9 cellular contexts compared by ENCODE assay signal in the genomic region with DNA sequence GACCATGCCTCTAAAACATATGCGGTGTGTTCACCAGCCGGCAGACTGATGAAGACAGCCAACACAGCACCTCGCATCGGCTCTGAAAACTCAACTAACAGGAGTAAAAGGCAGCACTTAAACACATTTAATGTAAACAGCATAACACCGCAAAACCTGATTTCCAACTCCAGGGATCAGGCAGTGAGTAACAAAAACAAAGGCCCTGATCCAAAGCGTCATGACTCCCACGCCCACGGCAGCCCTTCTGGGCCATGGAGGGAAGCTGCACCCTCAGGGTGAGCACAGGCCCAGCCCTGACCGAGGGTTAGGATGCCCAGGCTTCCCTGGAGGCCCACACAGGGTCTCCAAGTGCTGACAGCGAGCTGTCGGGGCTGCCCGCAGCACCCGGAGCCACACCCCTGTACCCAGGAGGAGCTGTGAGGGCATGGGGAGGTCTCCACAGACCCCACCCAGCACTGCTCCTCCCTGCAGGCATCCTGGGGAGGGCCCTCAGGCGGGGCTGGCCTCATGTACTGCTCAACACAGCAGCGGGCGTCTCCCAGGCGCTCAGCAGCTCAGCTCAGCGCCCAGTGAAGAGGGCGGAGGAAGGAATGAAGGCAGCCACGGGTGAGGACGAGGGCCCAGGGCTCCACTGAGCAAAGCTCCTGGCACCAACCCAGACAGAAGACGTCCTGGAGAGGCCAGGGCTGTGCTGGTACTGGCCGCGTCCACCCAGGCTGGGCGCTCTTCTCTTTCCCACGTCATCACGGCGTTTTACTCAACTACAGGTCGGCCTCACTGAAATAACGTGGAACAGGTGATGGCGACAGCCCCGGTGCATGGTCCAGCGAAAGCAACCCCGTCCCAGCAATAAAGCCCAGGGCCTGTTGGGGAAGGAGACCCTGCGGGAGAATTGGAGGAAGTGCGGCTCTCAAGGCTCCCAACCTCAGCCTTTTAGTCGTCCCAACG. TPM values are rescaled to one million over a fixed set of nuclear protein-coding genes. Genes with fewer than 3 reads are reported as not detected.
DNase-seq lines count a peak whose midpoint lies in the region; ATAC-seq and TF ChIP-seq lines count a peak whose summit lies in the region.
"Had no signal": no experiment of that assay in that cellular context is flagged by ENCODE, and none has a peak within 500 bp of the region (broad histone marks: within the 10 kb centered on the region; RNA-seq: fewer than 3 reads in every experiment).

No MANE protein-coding gene starts in this region.

- H3K27me3 Mint-ChIP-seq in T-cell (no peaks in the 10 kb centered on the region), progenitor cell of endocrine pancreas (no peaks in the 10 kb centered on the region)

- H3K27ac Mint-ChIP-seq in T-cell (peak overlapping the region; percentile 46 to 81), progenitor cell of endocrine pancreas (peak overlapping the region; percentile 42)

- H3K4me3 Mint-ChIP-seq in T-cell (peak overlapping the region in 2 of 3 donors; percentile 23 to 52), progenitor cell of endocrine pancreas (ENCODE audit: low read depth) (no peak overlapping the region)

- H3K9me3 Mint-ChIP-seq in T-cell (no peaks in the 10 kb centered on the region), progenitor cell of endocrine pancreas (ENCODE audit: low read depth) (no peaks in the 10 kb centered on the region)

- POLR2A ChIA-PET in T-cell (lab: Charles Lee), result no interaction called here

- DNase-seq in Daoy (ENCODE audit: low read depth), result peak; percentile 77
- DNase-seq in T-cell, result peak in 5 of 34 experiments; percentile 6 to 45 (median 18)
- peak; percentile 89 for DNase-seq in fibroblast of the aortic adventitia (ENCODE audit: low read depth)
- no peak for DNase-seq in progenitor cell of endocrine pancreas (ENCODE audit: low spot score, unreplicated experiment)
- DNase-seq in AML-193 (lab: John Stamatoyannopoulos, UW), result no peak
- DNase-seq in SKM-1 (lab: John Stamatoyannopoulos, UW; ENCODE audit: unreplicated experiment), result no peak
- no peak for DNase-seq in NCI-H1694 treated with DMSO at 0.1 percent for 48 hours (lab: John Stamatoyannopoulos, UW)

- CTCF ChIA-PET in T-cell (lab: Charles Lee), result interaction anchor here in 1 of 2 donors (0.6 kb wide), 1 partner anchor 144 kb away, joined by 4 read pairs; no protein-coding TSS in a partner anchor

- H3K4me3 ChIP-seq in fibroblast of the aortic adventitia (ENCODE audit: low read depth, low read length), result peak overlapping the region; percentile 28
- H3K4me3 ChIP-seq: body of pancreas had no signal

- H3K4me1 Mint-ChIP-seq in T-cell (peaks cover 64 to 70% (median 64%) of the 10 kb centered on the region in 3 donors), progenitor cell of endocrine pancreas (ENCODE audit: low read depth) (peaks cover 4% of the 10 kb centered on the region)

- TF ChIP-seq CTCF in fibroblast of the aortic adventitia (IDR thresholded peaks at IDR 0.05; ENCODE audit: insufficient read depth, low read length), result no peak
- no peak for TF ChIP-seq CTCF in progenitor cell of endocrine pancreas (IDR thresholded peaks at IDR 0.05; ENCODE audit: unreplicated experiment)

- H3K36me3 Mint-ChIP-seq in T-cell, result peaks cover 35% of the 10 kb centered on the region
- H3K36me3 Mint-ChIP-seq in progenitor cell of endocrine pancreas (ENCODE audit: insufficient read depth), result peaks cover 5% of the 10 kb centered on the region

- ATAC-seq in T-cell (replicated peaks in 1 of 4), result peak; percentile 33 to 50 (median 46)
- no peak for ATAC-seq in GM21528 (IDR thresholded peaks at IDR 0.05; ENCODE audit: low FRiP score, unreplicated experiment)
- ATAC-seq: body of pancreas had no signal

RNA-seq across cellular contexts. Expression of a gene that starts 53.6 kb away (rescaled TPM):
- total RNA-seq in Daoy (2014; rRNA removed; shearing (Covaris generic)), result 12.0 and 13.2 TPM in 2 replicates
- total RNA-seq in T-cell, result 100 to 1,000 TPM; 223 to 267 (median 238) TPM
- total RNA-seq in fibroblast of the aortic adventitia (ENCODE audit: low replicate concordance), result 14.0 and 36.1 TPM in 2 replicates
- 6.3 and 7.6 TPM in 2 replicates for total RNA-seq in progenitor cell of endocrine pancreas

Comparison
In these comparisons a context has a peak if more than half of its experiments do, and no peak if none do; other contexts are left out.
1. DNase-seq: peak in Daoy (single experiment) and fibroblast of the aortic adventitia (single experiment); none in progenitor cell of endocrine pancreas (single experiment), AML-193 (0 of 2), SKM-1 (single experiment) and NCI-H1694 treated with DMSO at 0.1 percent for 48 hours (single experiment).